9 cellular contexts compared by ENCODE assay signal in genomic region chr17:63930951-63931575, GRCh38. TPM values are rescaled to one million over a fixed set of nuclear protein-coding genes. Genes with fewer than 3 reads are reported as not detected.
DNase-seq lines count a peak whose midpoint lies in the region; ATAC-seq and TF ChIP-seq lines count a peak whose summit lies in the region.
"Had no signal": no experiment of that assay in that cellular context is flagged by ENCODE, and none has a peak within 500 bp of the region (broad histone marks: within the 10 kb centered on the region; RNA-seq: fewer than 3 reads in every experiment).

No MANE protein-coding gene starts in this region.

- peak overlapping the region; percentile 88 for H3K4me3 Mint-ChIP-seq in activated CD4-positive, alpha-beta T cell treated with anti-CD3 and anti-CD28 coated beads for 36 hours
- H3K4me3 Mint-ChIP-seq: brain had no signal

- BruUV-seq in A673 (replicated peaks; lab: Mats Ljungman, UMichigan): no TSS peak

- no peaks in the 10 kb centered on the region for H3K9me3 Mint-ChIP-seq in activated CD4-positive, alpha-beta T cell treated with anti-CD3 and anti-CD28 coated beads for 36 hours (ENCODE audit: low read depth)

- H3K36me3 ChIP-seq in esophagus (ENCODE audit: control insufficient read depth in 2 of 2, insufficient read depth in 2 of 2, low read length in 1 of 2) (no peaks in the 10 kb centered on the region), A673 (ENCODE audit: insufficient read depth, low read length, poor library complexity, severe bottlenecking) (no peaks in the 10 kb centered on the region)

- WGBS in esophagus, 2 donors: 60 to 64% methylated on average over 13 to 16 of the region's 16 CpGs

- no peak for TF ChIP-seq CTCF in A673 (conservative IDR thresholded peaks at IDR 0.05; ENCODE audit: low read depth, low read length)

- peak; percentile 31 for DNase-seq in EH (ENCODE audit: low read depth)
- DNase-seq in activated CD4-positive, alpha-beta T cell treated with anti-CD3 and anti-CD28 coated beads for 36 hours: peak; percentile 74
- DNase-seq in A673 (ENCODE audit: low spot score): no peak
- DNase-seq in NCI-H510A (lab: John Stamatoyannopoulos, UW): no peak

- H3K36me3 Mint-ChIP-seq in activated CD4-positive, alpha-beta T cell treated with anti-CD3 and anti-CD28 coated beads for 36 hours (ENCODE audit: low read depth): no peaks in the 10 kb centered on the region
- H3K36me3 Mint-ChIP-seq: brain had no signal

- H3K27me3 ChIP-seq in esophagus (ENCODE audit: control insufficient read depth in 1 of 2, insufficient read depth in 2 of 2, low read length in 2 of 2): no peaks in the 10 kb centered on the region
- H3K27me3 ChIP-seq in A673 (replicated peaks; ENCODE audit: insufficient read depth, low read depth, low read length, poor library complexity): no peaks in the 10 kb centered on the region

- POLR2A ChIA-PET in activated CD4-positive, alpha-beta T cell treated with anti-CD3 and anti-CD28 coated beads for 36 hours (lab: Charles Lee): interaction anchor here (0.6 kb wide), 1 partner anchor 189 kb away, joined by 3 read pairs; no protein-coding TSS in a partner anchor
- POLR2A ChIA-PET in A673 (lab: Charles Lee; ENCODE audit: low non-redundant PET): no interaction called here

- H3K27ac Mint-ChIP-seq in activated CD4-positive, alpha-beta T cell treated with anti-CD3 and anti-CD28 coated beads for 36 hours: peak overlapping the region; percentile 73

- intact Hi-C loops in activated CD4-positive, alpha-beta T cell treated with anti-CD3 and anti-CD28 coated beads for 36 hours (cut with DNase I, micrococcal nuclease): no loop called here
- intact Hi-C loops in A673 (cut with micrococcal nuclease; ENCODE audit: unreplicated experiment): no loop called here

- H3K9me3 ChIP-seq in esophagus (ENCODE audit: control insufficient read depth in 2 of 2, insufficient read depth in 1 of 2, low read depth in 1 of 2, low read length in 1 of 2) (peaks cover 0 to 3% of the 10 kb centered on the region in 2 donors), A673 (ENCODE audit: low read depth, low read length, poor library complexity, severe bottlenecking) (no peaks in the 10 kb centered on the region)

- H3K27me3 Mint-ChIP-seq in activated CD4-positive, alpha-beta T cell treated with anti-CD3 and anti-CD28 coated beads for 36 hours: no peaks in the 10 kb centered on the region

- H3K4me1 Mint-ChIP-seq in activated CD4-positive, alpha-beta T cell treated with anti-CD3 and anti-CD28 coated beads for 36 hours: peaks cover 15% of the 10 kb centered on the region

- H3K4me3 ChIP-seq in esophagus (ENCODE audit: low read depth in 1 of 2, low read length in 2 of 2) (no peak overlapping the region), skin epidermis (peak overlapping the region; percentile 4 to 29 (median 15)), A673 (ENCODE audit: low read depth, low read length, poor library complexity, severe bottlenecking) (no peak overlapping the region)

- H3K27ac ChIP-seq in esophagus (ENCODE audit: low read depth in 2 of 2, low read length in 1 of 2): peak overlapping the region; percentile 2 to 68
- H3K27ac ChIP-seq in skin epidermis: peak overlapping the region in 16 of 21 experiments; percentile 42 to 84 (median 62)
- H3K27ac ChIP-seq in A673 (ENCODE audit: low read depth, low read length, poor library complexity, severe bottlenecking): no peak overlapping the region

- peaks cover 0 to 13% of the 10 kb centered on the region in 2 donors for H3K4me1 ChIP-seq in esophagus (ENCODE audit: control insufficient read depth in 2 of 2, insufficient read depth in 2 of 2, low read length in 1 of 2)
- peaks cover 15% of the 10 kb centered on the region for H3K4me1 ChIP-seq in A673 (ENCODE audit: insufficient read depth, low read length, poor library complexity, severe bottlenecking)

- CTCF ChIA-PET in activated CD4-positive, alpha-beta T cell treated with anti-CD3 and anti-CD28 coated beads for 36 hours (lab: Charles Lee): interaction anchor here (0.9 to 2.0 kb wide), 7 partner anchors 16 to 203 kb away, joined by 3 to 7 read pairs (median 3); no protein-coding TSS in a partner anchor
- CTCF ChIA-PET in A673 (lab: Charles Lee): no interaction called here

- ATAC-seq in HG02759 (IDR thresholded peaks at IDR 0.05; ENCODE audit: unreplicated experiment) (peak; percentile 49), HG03521 (IDR thresholded peaks at IDR 0.05; ENCODE audit: unreplicated experiment) (no peak)
- ATAC-seq in activated CD4-positive, alpha-beta T cell treated with anti-CD3 and anti-CD28 coated beads for 36 hours: peak; percentile 68

RNA-seq across cellular contexts. Expression of gene CD79B, which starts 1.1 kb away (rescaled TPM):
- total RNA-seq in activated CD4-positive, alpha-beta T cell treated with anti-CD3 and anti-CD28 coated beads for 36 hours: 10 to 100 TPM; 19.8 to 28.0 TPM
- 1 to 10 TPM; 1.2 to 1.5 TPM for polyA plus RNA-seq in esophagus
- 0.39 and 0.72 TPM in 2 replicates for total RNA-seq in A673 (2021)

RNA-seq across cellular contexts. Expression of gene GH1, which starts 12.4 kb away (rescaled TPM):
- under 1 TPM in 1 of 2 experiments, not detected in 1; 0.28 TPM for total RNA-seq in activated CD4-positive, alpha-beta T cell treated with anti-CD3 and anti-CD28 coated beads for 36 hours
- not detected for polyA plus RNA-seq in esophagus
- total RNA-seq in A673 (2021): not detected in 2 replicates

RNA-seq across cellular contexts. Expression of gene CSHL1, which starts 20.0 kb away (rescaled TPM):
- total RNA-seq in activated CD4-positive, alpha-beta T cell treated with anti-CD3 and anti-CD28 coated beads for 36 hours: not detected
- polyA plus RNA-seq in esophagus: not detected
- total RNA-seq in A673 (2021): not detected in 2 replicates

RNA-seq across cellular contexts. Expression of gene CSH1, which starts 34.7 kb away (rescaled TPM):
- total RNA-seq in activated CD4-positive, alpha-beta T cell treated with anti-CD3 and anti-CD28 coated beads for 36 hours: not detected
- polyA plus RNA-seq in esophagus: not detected
- total RNA-seq in A673 (2021): not detected in 2 replicates

RNA-seq across cellular contexts. Expression of gene SCN4A, which starts 41.7 kb away (rescaled TPM):
- total RNA-seq in activated CD4-positive, alpha-beta T cell treated with anti-CD3 and anti-CD28 coated beads for 36 hours: under 1 TPM; 0.21 to 0.50 TPM
- under 1 TPM; 0.01 to 0.08 TPM for polyA plus RNA-seq in esophagus
- total RNA-seq in A673 (2021): 0.56 and 0.79 TPM in 2 replicates

Comparison
In these comparisons a context has a peak if more than half of its experiments do, and no peak if none do; other contexts are left out.
1. DNase-seq: peak in EH (single experiment) and activated CD4-positive, alpha-beta T cell treated with anti-CD3 and anti-CD28 coated beads for 36 hours (single experiment); none in A673 (single experiment) and NCI-H510A (single experiment).
2. H3K4me3 ChIP-seq: peak in skin epidermis (7 of 7); none in esophagus (0 of 2) and A673 (single experiment).
3. RNA of gene CD79B, which starts 1.1 kb away (total RNA-seq): 19.8 to 28.0 TPM in activated CD4-positive, alpha-beta T cell treated with anti-CD3 and anti-CD28 coated beads for 36 hours; 0.39 to 0.72 TPM in A673; every median in the first group is over 10 times any median in the second.